In genomic region chr10:28532223-28532508, GRCh38 we compare ENCODE assay signal across 8 cellular contexts. TPM values are rescaled to one million over a fixed set of nuclear protein-coding genes. Genes with fewer than 3 reads are reported as not detected.
DNase-seq lines count a peak whose midpoint lies in the region; ATAC-seq and TF ChIP-seq lines count a peak whose summit lies in the region.

No MANE protein-coding gene starts in this region.

- peaks cover 24% of the 10 kb centered on the region for H4K20me1 ChIP-seq in SU-DHL-6 (ENCODE audit: low read depth, low read length)

- H3K27me3 ChIP-seq in SU-DHL-6 (ENCODE audit: low read length) (no peaks in the 10 kb centered on the region), endodermal cell (ENCODE audit: control insufficient read depth, insufficient read depth, low read length, poor library complexity, severe bottlenecking) (no peaks in the 10 kb centered on the region), upper lobe of right lung (no peaks in the 10 kb centered on the region)

- peak; percentile 45 for DNase-seq in DMS79 treated with DMSO at 0.1 percent for 48 hours (lab: John Stamatoyannopoulos, UW)
- DNase-seq in endodermal cell: no peak
- DNase-seq in naive B cell: no peak
- DNase-seq in upper lobe of right lung: no peak
- DNase-seq in NCI-H446 treated with DMSO at 0.1 percent for 48 hours (lab: John Stamatoyannopoulos, UW): no peak

- H3K27ac ChIP-seq in SU-DHL-6 (ENCODE audit: low read depth, low read length) (peak overlapping the region; percentile 92), endodermal cell (ENCODE audit: low read depth, low read length) (peak overlapping the region; percentile 100), upper lobe of right lung (peak overlapping the region; percentile 100)

- TF ChIP-seq CTCF in SU-DHL-6 (IDR thresholded peaks at IDR 0.05; ENCODE audit: insufficient read depth, low read length, poor library complexity, severe bottlenecking): no peak
- no peak for TF ChIP-seq CTCF in endodermal cell (conservative IDR thresholded peaks at IDR 0.05)
- TF ChIP-seq CTCF in upper lobe of right lung (IDR thresholded peaks at IDR 0.05): no peak

- H3K36me3 Mint-ChIP-seq in endodermal cell (ENCODE audit: low read depth) (peaks cover 29% of the 10 kb centered on the region), naive B cell (peaks cover 0 to 6% of the 10 kb centered on the region in 2 donors)

- ATAC-seq in GM19372 (IDR thresholded peaks at IDR 0.05; ENCODE audit: low read depth, unreplicated experiment): peak; percentile 42
- peak; percentile 40 for ATAC-seq in HG03432 (IDR thresholded peaks at IDR 0.05; ENCODE audit: unreplicated experiment)
- ATAC-seq in naive B cell (ENCODE audit: low read depth in 2 of 2): peak; percentile 53 to 59
- ATAC-seq in upper lobe of right lung: peak; percentile 62

- H3K36me3 ChIP-seq in SU-DHL-6 (ENCODE audit: low read length) (peaks cover 32% of the 10 kb centered on the region), endodermal cell (ENCODE audit: control insufficient read depth, insufficient read depth, low read length) (peaks cover 36% of the 10 kb centered on the region), upper lobe of right lung (peaks cover 25% of the 10 kb centered on the region)

- H3K4me1 Mint-ChIP-seq in endodermal cell (peaks cover 39% of the 10 kb centered on the region), naive B cell (peaks cover 37 to 73% (median 70%) of the 10 kb centered on the region in 3 donors)

- WGBS in endodermal cell (ENCODE audit: insufficient coverage in 1 of 2, insufficient read length in 1 of 2), 2 experiments: 0% methylated on average over 3 to 30 of the region's 30 CpGs

- intact Hi-C loops in upper lobe of right lung (cut with DNase I): no loop called here

- H3K27me3 Mint-ChIP-seq in endodermal cell (ENCODE audit: insufficient read depth): no peaks in the 10 kb centered on the region
- H3K27me3 Mint-ChIP-seq in naive B cell: no peaks in the 10 kb centered on the region

- H3K9ac ChIP-seq in SU-DHL-6 (ENCODE audit: low read length) (peak overlapping the region; percentile 83), endodermal cell (ENCODE audit: extremely low read depth, low read length, poor library complexity, severe bottlenecking) (peak overlapping the region; percentile 94)

- H2AFZ ChIP-seq in SU-DHL-6 (ENCODE audit: low read depth, low read length, severe bottlenecking): peak overlapping the region; percentile 84

- peaks cover 47% of the 10 kb centered on the region for H3K79me2 ChIP-seq in SU-DHL-6 (ENCODE audit: insufficient read depth, low read length)

- H3K9me3 ChIP-seq in SU-DHL-6 (ENCODE audit: insufficient read depth, low read length): no peaks in the 10 kb centered on the region
- no peaks in the 10 kb centered on the region for H3K9me3 ChIP-seq in endodermal cell (ENCODE audit: control insufficient read depth, low read length)
- H3K9me3 ChIP-seq in upper lobe of right lung: no peaks in the 10 kb centered on the region

- H3K27ac Mint-ChIP-seq in endodermal cell (peak overlapping the region; percentile 95), naive B cell (peak overlapping the region; percentile 96 to 100 (median 99))

- H3F3A ChIP-seq in SU-DHL-6 (ENCODE audit: insufficient read depth): peaks cover 9% of the 10 kb centered on the region; the same call in 1 of the 2 replicates

- peaks cover 5% of the 10 kb centered on the region for H3K4me1 ChIP-seq in endodermal cell (ENCODE audit: control insufficient read depth, insufficient read depth, low read length)
- H3K4me1 ChIP-seq in upper lobe of right lung: peaks cover 45% of the 10 kb centered on the region

- H3K4me3 ChIP-seq in SU-DHL-6 (ENCODE audit: insufficient read depth, low read length, poor library complexity, severe bottlenecking) (peak overlapping the region; percentile 80), endodermal cell (ENCODE audit: low read length) (peak overlapping the region; percentile 94), upper lobe of right lung (peak overlapping the region; percentile 91)

- H3K4me3 Mint-ChIP-seq in endodermal cell: peak overlapping the region; percentile 96
- peak overlapping the region; percentile 95 to 100 (median 98) for H3K4me3 Mint-ChIP-seq in naive B cell

- peak overlapping the region; percentile 70 for H3K4me2 ChIP-seq in SU-DHL-6 (ENCODE audit: low read depth, low read length, poor library complexity, severe bottlenecking)

- H3K9me3 Mint-ChIP-seq in endodermal cell (no peaks in the 10 kb centered on the region), naive B cell (no peaks in the 10 kb centered on the region)

- no peaks in the 10 kb centered on the region for H3K9me2 ChIP-seq in SU-DHL-6 (replicated peaks; ENCODE audit: insufficient read depth, low read length)

RNA-seq across cellular contexts. Expression of gene WAC, which starts 0.8 kb away (rescaled TPM):
- 100 to 1,000 TPM; 133 TPM for total RNA-seq in endodermal cell
- polyA plus RNA-seq in endodermal cell (2013, experiment 1 of 2): 148 TPM
- 145 TPM for polyA plus RNA-seq in endodermal cell (2013, experiment 2 of 2)
- 100 to 1,000 TPM in 5 of 6 donors, 10 to 100 TPM in 1; 67.8 to 162 (median 139) TPM for polyA plus RNA-seq in naive B cell (ENCODE audit: low read depth in 6 of 6)
- 122 TPM for total RNA-seq in upper lobe of right lung
